8 cellular contexts compared by ENCODE assay signal in the genomic region with DNA sequence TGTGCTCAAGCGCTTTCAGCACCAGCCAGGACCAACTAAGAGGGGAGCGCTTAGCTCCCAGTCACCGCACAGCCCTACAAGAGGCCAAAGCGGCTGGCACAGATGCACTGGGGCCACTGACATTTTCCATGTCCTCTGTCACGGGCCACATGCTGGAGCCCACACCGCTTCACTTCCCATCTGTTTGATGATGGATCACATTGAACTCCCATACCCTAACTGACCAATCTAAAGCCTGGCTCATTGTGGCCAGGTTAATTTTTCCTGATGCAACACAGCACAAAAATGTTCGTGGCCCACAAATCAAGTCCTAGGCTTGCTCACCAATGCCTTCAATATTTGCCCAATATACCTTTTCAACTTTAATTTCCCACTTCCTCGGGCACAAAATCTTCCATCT. TPM values are rescaled to one million over a fixed set of nuclear protein-coding genes. Genes with fewer than 3 reads are reported as not detected.
DNase-seq lines count a peak whose midpoint lies in the region; ATAC-seq and TF ChIP-seq lines count a peak whose summit lies in the region.
"Not testable (repeated sequence)": the region's sequence is repeated elsewhere in the genome, so short reads cannot be mapped to it uniquely, and the experiment has no call there.

No MANE protein-coding gene starts in this region.

- not testable (repeated sequence) for H3K4me1 ChIP-seq in CD4-positive, CD25-positive, alpha-beta regulatory T cell (ENCODE audit: control insufficient read depth, insufficient read depth, low read length, poor library complexity, severe bottlenecking); endodermal cell (ENCODE audit: control insufficient read depth, insufficient read depth, low read length); iPS-15b (ENCODE audit: control insufficient read depth, insufficient read depth, low read length); neural progenitor cell

- H3F3A ChIP-seq in neural progenitor cell (ENCODE audit: low read depth), result not testable (repeated sequence)

- H2AFZ ChIP-seq in neural progenitor cell (replicated peaks), result peak overlapping the region; percentile 98

- H3K9me3 Mint-ChIP-seq in CD4-positive, CD25-positive, alpha-beta regulatory T cell; IgD-negative memory B cell; activated CD4-positive, alpha-beta T cell treated with anti-CD3 and anti-CD28 coated beads, Interleukin-2, amount 10 ng/mL, durations not matched to agents 24 days and 14 days; activated naive CD8-positive, alpha-beta T cell treated with anti-CD3 and anti-CD28 coated beads for 36 hours; endodermal cell; neural progenitor cell; stimulated activated naive B cell treated with anti-CD40 and anti-IgM and Interleukin-4, amounts not matched to agents 10 μg/mL and 1 μg/mL and 100 μg/mL, for 72 hours: not testable (repeated sequence)

- H3K4me3 ChIP-seq in CD4-positive, CD25-positive, alpha-beta regulatory T cell (ENCODE audit: low read depth, low read length); endodermal cell (ENCODE audit: low read length): not testable (repeated sequence)
- H3K4me3 ChIP-seq in iPS-15b (ENCODE audit: low read depth, low read length), result peak overlapping the region; percentile 66
- H3K4me3 ChIP-seq in neural progenitor cell, result peak overlapping the region; percentile 74

- not testable (repeated sequence) for H3K36me3 ChIP-seq in CD4-positive, CD25-positive, alpha-beta regulatory T cell (ENCODE audit: control insufficient read depth, insufficient read depth, low read length); endodermal cell (ENCODE audit: control insufficient read depth, insufficient read depth, low read length); iPS-15b (ENCODE audit: control insufficient read depth, insufficient read depth, low read length); neural progenitor cell

- DNase-seq in CD4-positive, CD25-positive, alpha-beta regulatory T cell; activated CD4-positive, alpha-beta T cell treated with anti-CD3 and anti-CD28 coated beads, Interleukin-2, amount 10 ng/mL, durations not matched to agents 24 days and 14 days; activated naive CD8-positive, alpha-beta T cell treated with anti-CD3 and anti-CD28 coated beads for 36 hours; endodermal cell; neural progenitor cell (ENCODE audit: low spot score); stimulated activated naive B cell treated with anti-CD40 and anti-IgM and Interleukin-4, amounts not matched to agents 10 μg/mL and 1 μg/mL and 100 μg/mL, for 72 hours: not testable (repeated sequence)

- H3K27me3 ChIP-seq in CD4-positive, CD25-positive, alpha-beta regulatory T cell (ENCODE audit: control insufficient read depth, insufficient read depth, low read length); endodermal cell (ENCODE audit: control insufficient read depth, insufficient read depth, low read length, poor library complexity, severe bottlenecking): not testable (repeated sequence)
- H3K27me3 ChIP-seq in iPS-15b (ENCODE audit: control insufficient read depth, insufficient read depth, low read length) (peaks cover 17% of the 10 kb centered on the region), neural progenitor cell (peaks cover 23% of the 10 kb centered on the region)

- not testable (repeated sequence) for H3K9ac ChIP-seq in endodermal cell (ENCODE audit: extremely low read depth, low read length, poor library complexity, severe bottlenecking); iPS-15b (ENCODE audit: low read depth, low read length); neural progenitor cell

- peak overlapping the region; percentile 95 for H3K4me2 ChIP-seq in neural progenitor cell

- peak overlapping the region in 1 of 3 donors; percentile 3 for H3K27ac Mint-ChIP-seq in CD4-positive, CD25-positive, alpha-beta regulatory T cell
- not testable (repeated sequence) for H3K27ac Mint-ChIP-seq in IgD-negative memory B cell; activated CD4-positive, alpha-beta T cell treated with anti-CD3 and anti-CD28 coated beads, Interleukin-2, amount 10 ng/mL, durations not matched to agents 24 days and 14 days; endodermal cell; neural progenitor cell; stimulated activated naive B cell treated with anti-CD40 and anti-IgM and Interleukin-4, amounts not matched to agents 10 μg/mL and 1 μg/mL and 100 μg/mL, for 72 hours
- H3K27ac Mint-ChIP-seq in activated naive CD8-positive, alpha-beta T cell treated with anti-CD3 and anti-CD28 coated beads for 36 hours, result peak overlapping the region; percentile 77

- not testable (repeated sequence) for H3K79me2 ChIP-seq in neural progenitor cell (ENCODE audit: low read depth)

- not testable (repeated sequence) for H3K9me3 ChIP-seq in CD4-positive, CD25-positive, alpha-beta regulatory T cell (ENCODE audit: control insufficient read depth in 2 of 2, low read length in 2 of 2); endodermal cell (ENCODE audit: control insufficient read depth, low read length); iPS-15b (ENCODE audit: control insufficient read depth, insufficient read depth, low read length); neural progenitor cell (ENCODE audit: low read depth)

- H3K36me3 Mint-ChIP-seq in CD4-positive, CD25-positive, alpha-beta regulatory T cell; IgD-negative memory B cell; activated CD4-positive, alpha-beta T cell treated with anti-CD3 and anti-CD28 coated beads, Interleukin-2, amount 10 ng/mL, durations not matched to agents 24 days and 14 days (ENCODE audit: low read depth); activated naive CD8-positive, alpha-beta T cell treated with anti-CD3 and anti-CD28 coated beads for 36 hours; endodermal cell (ENCODE audit: low read depth); neural progenitor cell; stimulated activated naive B cell treated with anti-CD40 and anti-IgM and Interleukin-4, amounts not matched to agents 10 μg/mL and 1 μg/mL and 100 μg/mL, for 72 hours: not testable (repeated sequence)

- peaks cover 24% of the 10 kb centered on the region for H3K27me3 Mint-ChIP-seq in CD4-positive, CD25-positive, alpha-beta regulatory T cell
- H3K27me3 Mint-ChIP-seq in IgD-negative memory B cell (peaks cover 24% of the 10 kb centered on the region), endodermal cell (ENCODE audit: insufficient read depth) (peaks cover 24% of the 10 kb centered on the region)
- peaks cover 38% of the 10 kb centered on the region for H3K27me3 Mint-ChIP-seq in activated CD4-positive, alpha-beta T cell treated with anti-CD3 and anti-CD28 coated beads, Interleukin-2, amount 10 ng/mL, durations not matched to agents 24 days and 14 days
- H3K27me3 Mint-ChIP-seq in activated naive CD8-positive, alpha-beta T cell treated with anti-CD3 and anti-CD28 coated beads for 36 hours; neural progenitor cell (ENCODE audit: insufficient read depth, low read depth): not testable (repeated sequence)
- H3K27me3 Mint-ChIP-seq in stimulated activated naive B cell treated with anti-CD40 and anti-IgM and Interleukin-4, amounts not matched to agents 10 μg/mL and 1 μg/mL and 100 μg/mL, for 72 hours, result peaks cover 21 to 30% of the 10 kb centered on the region in 2 donors

- intact Hi-C loops in activated CD4-positive, alpha-beta T cell treated with anti-CD3 and anti-CD28 coated beads, Interleukin-2, amount 10 ng/mL, durations not matched to agents 24 days and 14 days (cut with micrococcal nuclease), result not testable (repeated sequence)

- not testable (repeated sequence) for ATAC-seq in CD4-positive, CD25-positive, alpha-beta regulatory T cell (ENCODE audit: low read depth in 2 of 2); stimulated activated naive B cell treated with anti-CD40 and anti-IgM and Interleukin-4, amounts not matched to agents 10 μg/mL and 1 μg/mL and 100 μg/mL, for 72 hours (replicated peaks)

- H3K4me1 Mint-ChIP-seq in CD4-positive, CD25-positive, alpha-beta regulatory T cell, result peaks cover 0 to 29% (median 10%) of the 10 kb centered on the region in 4 donors
- peaks cover 0 to 20% (median 15%) of the 10 kb centered on the region in 3 donors for H3K4me1 Mint-ChIP-seq in IgD-negative memory B cell
- not testable (repeated sequence) for H3K4me1 Mint-ChIP-seq in activated CD4-positive, alpha-beta T cell treated with anti-CD3 and anti-CD28 coated beads, Interleukin-2, amount 10 ng/mL, durations not matched to agents 24 days and 14 days; endodermal cell
- peaks cover 26% of the 10 kb centered on the region for H3K4me1 Mint-ChIP-seq in activated naive CD8-positive, alpha-beta T cell treated with anti-CD3 and anti-CD28 coated beads for 36 hours
- H3K4me1 Mint-ChIP-seq in neural progenitor cell, result peaks cover 17% of the 10 kb centered on the region
- H3K4me1 Mint-ChIP-seq in stimulated activated naive B cell treated with anti-CD40 and anti-IgM and Interleukin-4, amounts not matched to agents 10 μg/mL and 1 μg/mL and 100 μg/mL, for 72 hours, result peaks cover 13 to 30% of the 10 kb centered on the region in 2 donors

- not testable (repeated sequence) for H4K20me1 ChIP-seq in neural progenitor cell (ENCODE audit: low read depth)

- peak overlapping the region; percentile 80 to 92 (median 88) for H3K4me3 Mint-ChIP-seq in CD4-positive, CD25-positive, alpha-beta regulatory T cell
- H3K4me3 Mint-ChIP-seq in IgD-negative memory B cell, result peak overlapping the region in 3 of 4 donors; percentile 46 to 76 (median 69)
- peak overlapping the region; percentile 87 for H3K4me3 Mint-ChIP-seq in activated CD4-positive, alpha-beta T cell treated with anti-CD3 and anti-CD28 coated beads, Interleukin-2, amount 10 ng/mL, durations not matched to agents 24 days and 14 days
- peak overlapping the region; percentile 88 for H3K4me3 Mint-ChIP-seq in activated naive CD8-positive, alpha-beta T cell treated with anti-CD3 and anti-CD28 coated beads for 36 hours
- peak overlapping the region; percentile 70 for H3K4me3 Mint-ChIP-seq in endodermal cell
- peak overlapping the region; percentile 88 for H3K4me3 Mint-ChIP-seq in neural progenitor cell
- H3K4me3 Mint-ChIP-seq in stimulated activated naive B cell treated with anti-CD40 and anti-IgM and Interleukin-4, amounts not matched to agents 10 μg/mL and 1 μg/mL and 100 μg/mL, for 72 hours, result peak overlapping the region; percentile 92 to 93

- not testable (repeated sequence) for H3K27ac ChIP-seq in CD4-positive, CD25-positive, alpha-beta regulatory T cell (ENCODE audit: insufficient read depth, low read length, poor library complexity, severe bottlenecking); endodermal cell (ENCODE audit: low read depth, low read length); neural progenitor cell

- WGBS in endodermal cell (ENCODE audit: insufficient coverage in 1 of 2, insufficient read length in 1 of 2), 2 experiments, result 57% methylated on average over 2 of the region's 8 CpGs; no CpG with 5 or more reads in 1 of the 2 experiments

- TF ChIP-seq CTCF in endodermal cell (conservative IDR thresholded peaks at IDR 0.05); neural progenitor cell (IDR thresholded peaks at IDR 0.05): not testable (repeated sequence)

RNA-seq across cellular contexts. Expression of gene DPY19L2, which starts 1.1 kb away (rescaled TPM):
- 0.84 TPM for total RNA-seq in CD4-positive, CD25-positive, alpha-beta regulatory T cell
- 1 to 10 TPM in 2 of 4 donors, under 1 TPM in 2; 0.23 to 2.3 (median 0.99) TPM for polyA plus RNA-seq in CD4-positive, CD25-positive, alpha-beta regulatory T cell
- not detected for polyA plus RNA-seq in IgD-negative memory B cell
- 0.61 and 0.80 TPM in 2 replicates for total RNA-seq in activated CD4-positive, alpha-beta T cell treated with anti-CD3 and anti-CD28 coated beads, Interleukin-2, amount 10 ng/mL, durations not matched to agents 24 days and 14 days
- total RNA-seq in activated naive CD8-positive, alpha-beta T cell treated with anti-CD3 and anti-CD28 coated beads for 36 hours, result 1 to 10 TPM; 4.6 to 6.2 TPM
- total RNA-seq in endodermal cell (10 to 100 TPM in 1 of 2 donors, 1 to 10 TPM in 1; 8.6 to 11.0 TPM), neural progenitor cell (ENCODE audit: low replicate concordance) (14.7 and 21.2 TPM in 2 replicates)
- 2.2 TPM for polyA plus RNA-seq in endodermal cell (2013, experiment 1 of 2)
- polyA plus RNA-seq in endodermal cell (2013, experiment 2 of 2), result 3.2 TPM
